1 cellular context compared by ENCODE assay signal in the genomic region with DNA sequence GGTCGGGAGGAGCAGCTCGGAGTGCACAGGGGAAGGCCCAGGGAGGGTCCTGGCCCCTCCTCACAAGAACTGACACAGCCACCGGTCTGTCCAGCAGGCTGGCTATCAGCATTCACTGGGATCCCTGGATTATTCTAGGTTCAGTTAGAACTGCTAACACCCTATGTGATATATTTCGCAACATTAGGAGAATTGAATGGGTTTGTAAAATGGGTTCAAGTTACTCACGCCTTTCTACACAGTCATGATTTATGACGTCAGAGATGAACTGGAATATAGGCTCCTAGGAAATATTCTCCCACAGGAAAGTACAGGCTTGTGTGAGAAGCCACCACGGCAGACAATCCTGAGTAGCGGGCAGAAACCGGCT.
TF ChIP-seq lines count a peak whose summit lies in the region.

No MANE protein-coding gene starts in this region.

TF ChIP-seq in HCT116, 20 proteins besides CTCF, POLR2A, EP300 and RAD21 (continued from another document):
- no peak for TF ChIP-seq ZFX (IDR thresholded peaks at IDR 0.05)
- TF ChIP-seq, protein P1, sequence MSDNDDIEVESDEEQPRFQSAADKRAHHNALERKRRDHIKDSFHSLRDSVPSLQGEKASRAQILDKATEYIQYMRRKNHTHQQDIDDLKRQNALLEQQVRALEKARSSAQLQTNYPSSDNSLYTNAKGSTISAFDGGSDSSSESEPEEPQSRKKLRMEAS (IDR thresholded peaks at IDR 0.05) = no peak
- TF ChIP-seq SP1 (IDR thresholded peaks at IDR 0.05; ENCODE audit: low read depth) = no peak
- TF ChIP-seq TCF7L2 (IDR thresholded peaks at IDR 0.05; ENCODE audit: borderline replicate concordance, extremely low read depth, insufficient read depth, insufficient read length) = no peak
- no peak for TF ChIP-seq CBX3 (IDR thresholded peaks at IDR 0.05; ENCODE audit: low read depth)
- no peak for TF ChIP-seq ZNF274 (IDR thresholded peaks at IDR 0.05; ENCODE audit: low read depth, low read length)
- no peak for TF ChIP-seq SRF (IDR thresholded peaks at IDR 0.05; ENCODE audit: low read depth)
- no peak for TF ChIP-seq POLR2AphosphoS5 (IDR thresholded peaks at IDR 0.05; ENCODE audit: low read depth, low read length)
- no peak for TF ChIP-seq JUND (IDR thresholded peaks at IDR 0.05)
